ENCODE assay signal across 1 cellular context in genomic region chr16:17205279-17206139, GRCh38.
TF ChIP-seq lines count a peak whose summit lies in the region.

No MANE protein-coding gene starts in this region.

TF ChIP-seq in SK-N-SH, 30 proteins besides CTCF, POLR2A, EP300 and RAD21 (continued from another document):
- no peak for TF ChIP-seq ZBTB33 (IDR thresholded peaks at IDR 0.05; ENCODE audit: borderline replicate concordance, low read depth)
- TF ChIP-seq NFIC (IDR thresholded peaks at IDR 0.05; ENCODE audit: borderline replicate concordance): no peak
- no peak for TF ChIP-seq GABPA (IDR thresholded peaks at IDR 0.05; ENCODE audit: low read depth)
- no peak for TF ChIP-seq TAF1 (IDR thresholded peaks at IDR 0.05; ENCODE audit: borderline replicate concordance, low read depth, low read length)
- no peak for TF ChIP-seq MXI1 (IDR thresholded peaks at IDR 0.05; ENCODE audit: low read depth, low read length)
- no peak for TF ChIP-seq USF2 (IDR thresholded peaks at IDR 0.05; ENCODE audit: borderline replicate concordance, low read depth, low read length)
